ENCODE assay signal across 26 cellular contexts in the genomic region with DNA sequence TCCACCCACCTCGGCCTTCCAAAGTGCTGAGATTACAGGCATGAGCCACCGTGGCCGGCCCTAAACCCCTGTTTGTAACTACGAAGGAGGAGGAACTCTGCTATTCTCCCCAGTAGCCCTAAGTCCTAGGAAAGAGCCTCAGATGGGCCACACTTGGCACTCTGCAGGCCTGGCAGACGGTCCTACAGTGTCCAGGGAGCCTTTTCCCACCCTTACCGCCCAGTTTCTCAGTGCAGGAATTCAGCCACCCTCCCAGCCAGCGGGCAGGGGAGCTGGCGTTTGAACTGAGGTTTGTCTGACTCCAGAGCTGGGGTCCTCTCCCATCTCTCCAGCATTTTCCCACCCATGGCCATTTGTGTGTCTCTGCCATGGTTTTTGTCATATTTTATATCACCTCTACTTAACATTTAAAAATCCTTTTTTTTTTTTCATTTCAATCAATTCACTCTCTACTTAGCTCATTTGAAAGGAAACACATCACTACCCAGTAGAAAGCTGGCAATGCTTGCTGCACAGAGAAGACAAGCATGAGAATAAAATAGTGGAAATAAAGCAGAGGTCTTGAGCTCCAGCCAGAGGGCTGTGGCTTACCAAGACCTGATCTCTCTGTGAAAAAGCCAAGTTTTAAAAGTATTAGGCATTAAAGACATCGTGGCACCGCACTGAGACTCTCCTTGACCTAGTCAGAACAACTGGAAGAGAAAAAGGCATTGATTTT. TPM values are rescaled to one million over a fixed set of nuclear protein-coding genes. Genes with fewer than 3 reads are reported as not detected.
DNase-seq lines count a peak whose midpoint lies in the region; ATAC-seq and TF ChIP-seq lines count a peak whose summit lies in the region.
"Had no signal": no experiment of that assay in that cellular context is flagged by ENCODE, and none has a peak within 500 bp of the region (broad histone marks: within the 10 kb centered on the region; RNA-seq: fewer than 3 reads in every experiment).

No MANE protein-coding gene starts in this region.

- H3K27ac Mint-ChIP-seq in neural progenitor cell = peak overlapping the region; percentile 12
- H3K27ac Mint-ChIP-seq: activated naive CD4-positive, alpha-beta T cell treated with anti-CD3 and anti-CD28 coated beads for 36 hours; CD4-positive, CD25-positive, alpha-beta regulatory T cell; GM23338 had no signal

- in situ Hi-C loops in transverse colon (cut with MboI; ENCODE audit: low pct_ligation_motif_present in 1 of 4, low pct_unique_long_range_greater_than_20kb in 1 of 4, low sequenced_read_pairs in 3 of 4) = no loop called here

- peaks cover 2% of the 10 kb centered on the region for H3K4me1 Mint-ChIP-seq in neural progenitor cell
- H3K4me1 Mint-ChIP-seq: CD4-positive, CD25-positive, alpha-beta regulatory T cell; GM23338 had no signal

- H3K27ac ChIP-seq in neural progenitor cell (no peak overlapping the region), transverse colon (peak overlapping the region; percentile 87 to 91 (median 88))
- H3K27ac ChIP-seq: body of pancreas had no signal

- no peak overlapping the region for H3K9ac ChIP-seq in neural progenitor cell

- H3F3A ChIP-seq in neural progenitor cell (ENCODE audit: low read depth) = no peaks in the 10 kb centered on the region

- TF ChIP-seq EP300 in transverse colon (IDR thresholded peaks at IDR 0.05; ENCODE audit: low read depth) = no peak

- H3K9me3 ChIP-seq in neural progenitor cell (ENCODE audit: low read depth) = no peaks in the 10 kb centered on the region
- H3K9me3 ChIP-seq in transverse colon = no peaks in the 10 kb centered on the region
- H3K9me3 ChIP-seq: body of pancreas had no signal

- H3K4me2 ChIP-seq in neural progenitor cell = no peak overlapping the region
- H3K4me2 ChIP-seq: GM23338 had no signal

- H3K4me1 ChIP-seq in neural progenitor cell (no peaks in the 10 kb centered on the region), transverse colon (peaks cover 5 to 57% (median 33%) of the 10 kb centered on the region in 4 donors)
- H3K4me1 ChIP-seq: body of pancreas had no signal

- H3K36me3 ChIP-seq in neural progenitor cell (no peaks in the 10 kb centered on the region), transverse colon (no peaks in the 10 kb centered on the region)

- 45 to 67% methylated on average over 8 to 10 of the region's 10 CpGs for WGBS in transverse colon (ENCODE audit: low coverage in 1 of 2), 2 donors

- no peak overlapping the region for H3K4me3 Mint-ChIP-seq in neural progenitor cell
- H3K4me3 Mint-ChIP-seq: activated naive CD4-positive, alpha-beta T cell treated with anti-CD3 and anti-CD28 coated beads for 36 hours; activated T-cell treated with anti-CD3 and anti-CD28 coated beads, Interleukin-2, amount 50 U/mL, for 4 hours; CD4-positive, CD25-positive, alpha-beta regulatory T cell; GM23338 had no signal

- no peaks in the 10 kb centered on the region for H3K36me3 Mint-ChIP-seq in neural progenitor cell
- H3K36me3 Mint-ChIP-seq: CD4-positive, CD25-positive, alpha-beta regulatory T cell had no signal

- H3K27me3 ChIP-seq in neural progenitor cell (no peaks in the 10 kb centered on the region), transverse colon (no peaks in the 10 kb centered on the region)
- H3K27me3 ChIP-seq: body of pancreas had no signal

- no peaks in the 10 kb centered on the region for H3K79me2 ChIP-seq in neural progenitor cell (ENCODE audit: low read depth)

- no peak overlapping the region for H2AFZ ChIP-seq in neural progenitor cell (replicated peaks)

- intact Hi-C loops in transverse colon (cut with DNase I; ENCODE audit: low total_unique reads) = loop anchor here (5.0 kb wide), 1 partner anchor 44 kb away; no protein-coding TSS in a partner anchor

- no peak for TF ChIP-seq POLR2A in transverse colon (IDR thresholded peaks at IDR 0.05)
- no peak for TF ChIP-seq POLR2A in erythroblast (IDR thresholded peaks at IDR 0.05; ENCODE audit: low read length)

- no peaks in the 10 kb centered on the region for H3K9me3 Mint-ChIP-seq in neural progenitor cell
- H3K9me3 Mint-ChIP-seq: activated naive CD4-positive, alpha-beta T cell treated with anti-CD3 and anti-CD28 coated beads for 36 hours; activated T-cell treated with anti-CD3 and anti-CD28 coated beads, Interleukin-2, amount 50 U/mL, for 4 hours; GM23338 had no signal

- DNase-seq in anterior cingulate cortex (lab: John Stamatoyannopoulos, UW) = peak in 32 of 58 donors; percentile 1 to 50 (median 24)
- peak; percentile 43 for DNase-seq in globus pallidus (ENCODE audit: low spot score)
- no peak for DNase-seq in neural progenitor cell (ENCODE audit: low spot score)
- no peak for DNase-seq in transverse colon
- DNase-seq in NCI-H446 treated with DMSO at 0.1 percent for 48 hours (lab: John Stamatoyannopoulos, UW) = no peak
- DNase-seq in GM19238 (ENCODE audit: insufficient read length, low spot score) = no peak
- no peak for DNase-seq in erythroblast (lab: John Stamatoyannopoulos, UW)
- DNase-seq: activated CD4-positive, CD25-positive, alpha-beta regulatory T cell; activated naive CD4-positive, alpha-beta T cell treated with anti-CD3 and anti-CD28 coated beads for 36 hours; activated T-cell treated with anti-CD3 and anti-CD28 coated beads, Interleukin-2, amount 50 U/mL, for 4 hours; body of pancreas; CD4-positive, CD25-positive, alpha-beta regulatory T cell; cortex of kidney; islet precursor cell; mesenchymal stem cell; NCI-H1417; retina; T1000 had no signal

- ATAC-seq in HG03460 (IDR thresholded peaks at IDR 0.05; ENCODE audit: unreplicated experiment) = no peak
- ATAC-seq: activated T-cell treated with anti-CD3 and anti-CD28 coated beads, Interleukin-2, amount 50 U/mL, for 4 hours; body of pancreas; GM12878; GM23338; HepG2 had no signal

- H3K27me3 Mint-ChIP-seq in neural progenitor cell (ENCODE audit: insufficient read depth, low read depth) = peaks cover 4% of the 10 kb centered on the region

- no peak for TF ChIP-seq CTCF in neural progenitor cell (IDR thresholded peaks at IDR 0.05)
- no peak for TF ChIP-seq CTCF in transverse colon (IDR thresholded peaks at IDR 0.05)

- H4K20me1 ChIP-seq in neural progenitor cell (ENCODE audit: low read depth) = no peaks in the 10 kb centered on the region

- H3K4me3 ChIP-seq in neural progenitor cell = no peak overlapping the region
- H3K4me3 ChIP-seq in transverse colon = no peak overlapping the region
- H3K4me3 ChIP-seq: body of pancreas, GM12878, GM23338 had no signal

RNA-seq across cellular contexts. Expression of gene BCO1, which starts 34.9 kb away (rescaled TPM):
- total RNA-seq in neural progenitor cell (ENCODE audit: low replicate concordance) (3.5 and 4.2 TPM in 2 replicates), transverse colon (10 to 100 TPM in 1 of 4 donors, 1 to 10 TPM in 3; 1.6 to 18.3 (median 4.0) TPM)
- total RNA-seq: activated naive CD4-positive, alpha-beta T cell treated with anti-CD3 and anti-CD28 coated beads for 36 hours; activated T-cell treated with anti-CD3 and anti-CD28 coated beads, Interleukin-2, amount 50 U/mL, for 4 hours; body of pancreas; CD4-positive, CD25-positive, alpha-beta regulatory T cell; fibroblast of villous mesenchyme; GM12878; NCI-H460; RPMI7951; temporal lobe had no signal

RNA-seq across cellular contexts. Expression of gene GAN, which starts 41.4 kb away (rescaled TPM):
- 22.0 and 25.5 TPM in 2 replicates for total RNA-seq in neural progenitor cell (ENCODE audit: low replicate concordance)
- total RNA-seq in transverse colon = 100 to 1,000 TPM in 1 of 4 donors, 10 to 100 TPM in 3; 12.9 to 378 (median 14.7) TPM

Comparison
In these comparisons a context has a peak if more than half of its experiments do, and no peak if none do; other contexts are left out.
1. DNase-seq: peak in anterior cingulate cortex (32 of 58) and globus pallidus (single experiment); none in neural progenitor cell (single experiment), transverse colon (single experiment), NCI-H446 treated with DMSO at 0.1 percent for 48 hours (single experiment), GM19238 (single experiment) and erythroblast (0 of 2).